Comparison of ENCODE assay signal across 8 cellular contexts in genomic region chr14:90396342-90397339, GRCh38. TPM values are rescaled to one million over a fixed set of nuclear protein-coding genes. Genes with fewer than 3 reads are reported as not detected.
DNase-seq lines count a peak whose midpoint lies in the region; ATAC-seq lines count a peak whose summit lies in the region.

Gene CALM1 (plus strand): TSS chr14:90397029. CDS start chr14:90397231, 202 bp downstream.

- H3K4me1 Mint-ChIP-seq in CD8-positive, alpha-beta memory T cell: peaks cover 38 to 40% (median 38%) of the 10 kb centered on the region in 3 donors
- peaks cover 28% of the 10 kb centered on the region for H3K4me1 Mint-ChIP-seq in activated CD8-positive, alpha-beta memory T cell treated with anti-CD3 and anti-CD28 coated beads, Interleukin-2, amount 10 ng/mL, durations not matched to agents 7 days and 5 days

- no peaks in the 10 kb centered on the region for H3K9me3 ChIP-seq in CD8-positive, alpha-beta memory T cell (ENCODE audit: low read length)
- no peaks in the 10 kb centered on the region for H3K9me3 ChIP-seq in endocrine pancreas (ENCODE audit: control insufficient read depth, low read length)
- H3K9me3 ChIP-seq in mesodermal cell (ENCODE audit: control insufficient read depth, low read length): no peaks in the 10 kb centered on the region

- no peaks in the 10 kb centered on the region for H3K27me3 ChIP-seq in CD8-positive, alpha-beta memory T cell (ENCODE audit: insufficient read depth, low read length, poor library complexity, severe bottlenecking)
- H3K27me3 ChIP-seq in endocrine pancreas (ENCODE audit: control insufficient read depth, insufficient read depth, low read length): no peaks in the 10 kb centered on the region

- POLR2A ChIA-PET in CD8-positive, alpha-beta memory T cell (lab: Charles Lee): interaction anchor here (0.9 to 10.5 kb wide), 5 partner anchors 13 to 664 kb away, joined by 3 to 345 read pairs (median 5); no protein-coding TSS in a partner anchor

- H3K27ac ChIP-seq in CD8-positive, alpha-beta memory T cell (ENCODE audit: low read depth, low read length): peak within 1 kb of the TSS; percentile 94
- H3K27ac ChIP-seq in mesodermal cell (ENCODE audit: low read depth, low read length, severe bottlenecking): peak within 1 kb of the TSS; percentile 23

- peak within 1 kb of the TSS; percentile 95 to 100 (median 99) for H3K4me3 Mint-ChIP-seq in CD8-positive, alpha-beta memory T cell
- peak within 1 kb of the TSS; percentile 99 for H3K4me3 Mint-ChIP-seq in activated CD8-positive, alpha-beta memory T cell treated with anti-CD3 and anti-CD28 coated beads, Interleukin-2, amount 10 ng/mL, durations not matched to agents 7 days and 5 days

- H3K36me3 Mint-ChIP-seq in CD8-positive, alpha-beta memory T cell: peaks cover 19 to 36% (median 23%) of the 10 kb centered on the region in 3 donors
- peaks cover 30% of the 10 kb centered on the region for H3K36me3 Mint-ChIP-seq in activated CD8-positive, alpha-beta memory T cell treated with anti-CD3 and anti-CD28 coated beads, Interleukin-2, amount 10 ng/mL, durations not matched to agents 7 days and 5 days

- peaks cover 0 to 13% of the 10 kb centered on the region in 2 donors for H3K27me3 Mint-ChIP-seq in CD8-positive, alpha-beta memory T cell
- H3K27me3 Mint-ChIP-seq in activated CD8-positive, alpha-beta memory T cell treated with anti-CD3 and anti-CD28 coated beads, Interleukin-2, amount 10 ng/mL, durations not matched to agents 7 days and 5 days: no peaks in the 10 kb centered on the region

- peak; percentile 69 for ATAC-seq in GM19455 (IDR thresholded peaks at IDR 0.05; ENCODE audit: unreplicated experiment)
- peak; percentile 73 for ATAC-seq in activated CD8-positive, alpha-beta memory T cell treated with anti-CD3 and anti-CD28 coated beads, Interleukin-2, amount 10 ng/mL, durations not matched to agents 7 days and 5 days

- H3K9me3 Mint-ChIP-seq in CD8-positive, alpha-beta memory T cell: no peaks in the 10 kb centered on the region
- H3K9me3 Mint-ChIP-seq in activated CD8-positive, alpha-beta memory T cell treated with anti-CD3 and anti-CD28 coated beads, Interleukin-2, amount 10 ng/mL, durations not matched to agents 7 days and 5 days (ENCODE audit: low read depth): no peaks in the 10 kb centered on the region

- DNase-seq in CD8-positive, alpha-beta memory T cell: peak; percentile 92 to 97 (median 95)
- DNase-seq in HK-2 (ENCODE audit: unreplicated experiment) (peak; percentile 94), NOMO-1 (lab: John Stamatoyannopoulos, UW; ENCODE audit: unreplicated experiment in 2 of 2) (peak; percentile 70 to 90)
- peak; percentile 94 for DNase-seq in activated CD8-positive, alpha-beta memory T cell treated with anti-CD3 and anti-CD28 coated beads, Interleukin-2, amount 10 ng/mL, durations not matched to agents 7 days and 5 days
- peak; percentile 96 for DNase-seq in stimulated activated CD8-positive, alpha-beta memory T cell treated with anti-CD3 and anti-CD28 coated beads, Interleukin-15, amount 100 ng/mL, for 24 hours (ENCODE audit: low read depth)

- 3% methylated on average over 52 to 62 of the region's 89 CpGs for WGBS in mesodermal cell (ENCODE audit: insufficient coverage in 2 of 2), 2 experiments

- peaks cover 34% of the 10 kb centered on the region for H3K4me1 ChIP-seq in CD8-positive, alpha-beta memory T cell (ENCODE audit: insufficient read depth, low read length)
- H3K4me1 ChIP-seq in endocrine pancreas (ENCODE audit: control insufficient read depth, insufficient read depth, low read length) (peaks cover 12% of the 10 kb centered on the region), mesodermal cell (ENCODE audit: control insufficient read depth, insufficient read depth, low read length, poor library complexity, severe bottlenecking) (peaks cover 9% of the 10 kb centered on the region)

- peak within 1 kb of the TSS; percentile 88 to 97 (median 93) for H3K27ac Mint-ChIP-seq in CD8-positive, alpha-beta memory T cell
- peak within 1 kb of the TSS; percentile 95 for H3K27ac Mint-ChIP-seq in activated CD8-positive, alpha-beta memory T cell treated with anti-CD3 and anti-CD28 coated beads, Interleukin-2, amount 10 ng/mL, durations not matched to agents 7 days and 5 days

- peak within 1 kb of the TSS; percentile 92 for H3K4me3 ChIP-seq in CD8-positive, alpha-beta memory T cell (ENCODE audit: low read length)
- H3K4me3 ChIP-seq in endocrine pancreas (ENCODE audit: control insufficient read depth, insufficient read depth, low read length) (peak within 1 kb of the TSS; percentile 67), mesodermal cell (ENCODE audit: extremely low read depth, insufficient read depth, low read length, poor library complexity, severe bottlenecking) (peak within 1 kb of the TSS; percentile 92)

- H3K36me3 ChIP-seq in CD8-positive, alpha-beta memory T cell (ENCODE audit: insufficient read depth, low read length): peaks cover 18% of the 10 kb centered on the region
- H3K36me3 ChIP-seq in endocrine pancreas (ENCODE audit: control insufficient read depth, insufficient read depth, low read length): peaks cover 10% of the 10 kb centered on the region
- peaks cover 19% of the 10 kb centered on the region for H3K36me3 ChIP-seq in mesodermal cell (ENCODE audit: control insufficient read depth, insufficient read depth, low read length)

- peak within 1 kb of the TSS; percentile 94 for H3K9ac ChIP-seq in endocrine pancreas (ENCODE audit: control insufficient read depth, insufficient read depth, low read length)

- CTCF ChIA-PET in CD8-positive, alpha-beta memory T cell (lab: Charles Lee): interaction anchor here (1.0 to 2.2 kb wide), 5 partner anchors 11 to 362 kb away, joined by 3 to 32 read pairs (median 4); no protein-coding TSS in a partner anchor
- CTCF ChIA-PET in activated CD8-positive, alpha-beta memory T cell treated with anti-CD3 and anti-CD28 coated beads, Interleukin-2, amount 10 ng/mL, durations not matched to agents 7 days and 5 days (lab: Charles Lee): interaction anchor here (0.7 to 2.6 kb wide), 5 partner anchors 9 to 361 kb away, joined by 3 to 22 read pairs (median 5); partner anchors contain the start of gene NRDE2

RNA-seq across cellular contexts. Expression of gene CALM1, which starts in this region (rescaled TPM):
- total RNA-seq in CD8-positive, alpha-beta memory T cell: 100 to 1,000 TPM; 575 to 587 TPM
- 3,107 TPM for polyA plus RNA-seq in CD8-positive, alpha-beta memory T cell
- 100 to 1,000 TPM; 634 to 673 TPM for total RNA-seq in activated CD8-positive, alpha-beta memory T cell treated with anti-CD3 and anti-CD28 coated beads, Interleukin-2, amount 10 ng/mL, durations not matched to agents 7 days and 5 days
- 493 TPM for polyA plus RNA-seq in mesodermal cell (2013, experiment 1 of 2)
- polyA plus RNA-seq in mesodermal cell (2013, experiment 2 of 2): 523 TPM

Comparison
In these comparisons a context has a peak if more than half of its experiments do, and no peak if none do; other contexts are left out.
1. Peak in every context shown above with its lines: DNase-seq, ATAC-seq, H3K4me3 ChIP-seq and H3K27ac ChIP-seq.